In genomic region chr6:168299541-168300511, GRCh38 we compare ENCODE assay signal across 18 cellular contexts. TPM values are rescaled to one million over a fixed set of nuclear protein-coding genes. Genes with fewer than 3 reads are reported as not detected.
"Had no signal": no experiment of that assay in that cellular context is flagged by ENCODE, and none has a peak within 500 bp of the region (broad histone marks: within the 10 kb centered on the region; RNA-seq: fewer than 3 reads in every experiment).

No MANE protein-coding gene starts in this region.

- H3K9me3 ChIP-seq: ascending aorta, sigmoid colon, thoracic aorta, upper lobe of right lung had no signal

- H3K9ac ChIP-seq: parathyroid adenoma had no signal

- H3K4me3 ChIP-seq: ascending aorta, coronary artery, sigmoid colon, thoracic aorta, upper lobe of right lung had no signal

- H3K4me3 Mint-ChIP-seq: activated naive CD4-positive, alpha-beta T cell treated with anti-CD3 and anti-CD28 coated beads, Interleukin-2, amount 50 U/mL, for 24 hours; central memory CD8-positive, alpha-beta T cell; stimulated activated naive B cell treated with anti-CD40 and anti-IgM and Interleukin-4, amounts not matched to agents 10 μg/mL and 1 μg/mL and 100 μg/mL, for 72 hours had no signal

- DNase-seq: activated CD4-positive, alpha-beta T cell treated with anti-CD3 and anti-CD28 coated beads for 1 hour; activated CD8-positive, alpha-beta memory T cell treated with anti-CD3 and anti-CD28 coated beads for 24 hours; activated gamma-delta T cell; kidney glomerular epithelial cell; sigmoid colon; stimulated activated naive B cell treated with anti-CD40 and anti-IgM and Interleukin-4, amounts not matched to agents 10 μg/mL and 1 μg/mL and 100 μg/mL, for 72 hours; SW 1271; T-helper 2 cell; upper lobe of right lung; WERI-Rb-1 had no signal

- H3K9me3 Mint-ChIP-seq: activated naive CD4-positive, alpha-beta T cell treated with anti-CD3 and anti-CD28 coated beads, Interleukin-2, amount 50 U/mL, for 24 hours; central memory CD8-positive, alpha-beta T cell; stimulated activated naive B cell treated with anti-CD40 and anti-IgM and Interleukin-4, amounts not matched to agents 10 μg/mL and 1 μg/mL and 100 μg/mL, for 72 hours had no signal

- FAIRE-seq: endometrium, frontal cortex had no signal

- H2AFZ ChIP-seq: parathyroid adenoma had no signal

- H3K36me3 ChIP-seq: ascending aorta, sigmoid colon, thoracic aorta, upper lobe of right lung, WERI-Rb-1 had no signal

- H3K27ac ChIP-seq: ascending aorta, coronary artery, parathyroid adenoma, sigmoid colon, thoracic aorta, upper lobe of right lung, WERI-Rb-1 had no signal

- H3K36me3 Mint-ChIP-seq: activated naive CD4-positive, alpha-beta T cell treated with anti-CD3 and anti-CD28 coated beads, Interleukin-2, amount 50 U/mL, for 24 hours; stimulated activated naive B cell treated with anti-CD40 and anti-IgM and Interleukin-4, amounts not matched to agents 10 μg/mL and 1 μg/mL and 100 μg/mL, for 72 hours had no signal

- H3K4me1 Mint-ChIP-seq: activated naive CD4-positive, alpha-beta T cell treated with anti-CD3 and anti-CD28 coated beads, Interleukin-2, amount 50 U/mL, for 24 hours; central memory CD8-positive, alpha-beta T cell; stimulated activated naive B cell treated with anti-CD40 and anti-IgM and Interleukin-4, amounts not matched to agents 10 μg/mL and 1 μg/mL and 100 μg/mL, for 72 hours had no signal

- H3K27me3 ChIP-seq: ascending aorta, sigmoid colon, upper lobe of right lung had no signal

- H3K27ac Mint-ChIP-seq: activated naive CD4-positive, alpha-beta T cell treated with anti-CD3 and anti-CD28 coated beads, Interleukin-2, amount 50 U/mL, for 24 hours; stimulated activated naive B cell treated with anti-CD40 and anti-IgM and Interleukin-4, amounts not matched to agents 10 μg/mL and 1 μg/mL and 100 μg/mL, for 72 hours had no signal

- H3K4me1 ChIP-seq: ascending aorta, parathyroid adenoma, sigmoid colon, upper lobe of right lung had no signal

- ATAC-seq: stimulated activated naive B cell treated with anti-CD40 and anti-IgM and Interleukin-4, amounts not matched to agents 10 μg/mL and 1 μg/mL and 100 μg/mL, for 72 hours; upper lobe of right lung had no signal

RNA-seq across cellular contexts. Expression of gene DACT2, which starts 19.8 kb away (rescaled TPM):
- total RNA-seq: ascending aorta had no signal
